ENCODE assay signal across 23 cellular contexts in genomic region chr2:86066007-86066578, GRCh38. TPM values are rescaled to one million over a fixed set of nuclear protein-coding genes. Genes with fewer than 3 reads are reported as not detected.
A peak's percentile ranks its signal among the peaks of the same experiment; 100 is the strongest.
DNase-seq lines count a peak whose midpoint lies in the region; ATAC-seq, FAIRE-seq and TF ChIP-seq lines count a peak whose summit lies in the region.
"Had no signal": no experiment of that assay in that cellular context is flagged by ENCODE, and none has a peak within 500 bp of the region (broad histone marks: within the 10 kb centered on the region; RNA-seq: fewer than 3 reads in every experiment).

No MANE protein-coding gene starts in this region.

- H3K18ac ChIP-seq in trophoblast cell (ENCODE audit: low read length): no peak overlapping the region

- intact Hi-C loops in K562 (cut with micrococcal nuclease): no loop called here
- intact Hi-C loops in tibial artery (cut with DNase I; ENCODE audit: low total_unique reads): no loop called here

- H2BK5ac ChIP-seq in trophoblast cell (ENCODE audit: low read depth, low read length, poor library complexity): no peak overlapping the region

- no peak overlapping the region for H3K4ac ChIP-seq in trophoblast cell (ENCODE audit: low read depth, low read length)

- H4K12ac ChIP-seq in trophoblast cell (ENCODE audit: low read depth, low read length): no peak overlapping the region

- BruUV-seq in K562 (replicated peaks; lab: Mats Ljungman, UMichigan): no TSS peak

- H3K79me1 ChIP-seq in trophoblast cell (ENCODE audit: low read length): peaks cover 6% of the 10 kb centered on the region

- H3K9me1 ChIP-seq in K562 (ENCODE audit: control insufficient read depth, insufficient read depth, low read length): no peaks in the 10 kb centered on the region

- H3K79me2 ChIP-seq in SK-N-SH (ENCODE audit: insufficient read depth) (no peaks in the 10 kb centered on the region), K562 (ENCODE audit: control insufficient read depth, insufficient read depth, low read length) (no peaks in the 10 kb centered on the region), trophoblast cell (ENCODE audit: control insufficient read depth, insufficient read depth, low read length, poor library complexity) (no peaks in the 10 kb centered on the region)

- WGBS in SK-N-SH (ENCODE audit: low lambda C conversion rate): 83% methylated on average over 7 of the region's 7 CpGs
- 76% methylated on average over 7 of the region's 7 CpGs for WGBS in K562 (ENCODE audit: insufficient coverage, low coverage, missing lambda C conversion rate)
- WGBS in trophoblast cell (ENCODE audit: extremely low coverage, insufficient coverage, insufficient read length): no CpG with 5 or more reads among the region's 7 CpGs

- H2AK5ac ChIP-seq in trophoblast cell (ENCODE audit: low read length): no peak overlapping the region

- in situ Hi-C loops in K562 (cut with MboI): no loop called here

- no peak overlapping the region for H3K9ac ChIP-seq in SK-N-SH
- H3K9ac ChIP-seq in K562 (ENCODE audit: insufficient read depth in 1 of 2, low read depth in 2 of 2, low read length in 2 of 2): no peak overlapping the region
- H3K9ac ChIP-seq in trophoblast cell (ENCODE audit: low read length): no peak overlapping the region
- H3K9ac ChIP-seq: neural progenitor cell had no signal

- peaks cover 63 to 90% of the 10 kb centered on the region in 2 experiments for H3K36me3 ChIP-seq in SK-N-SH (replicated peaks in 1 of 2; ENCODE audit: control insufficient read depth in 1 of 2, insufficient read depth in 2 of 2, low read length in 1 of 2)
- peaks cover 97% of the 10 kb centered on the region for H3K36me3 ChIP-seq in K562 (ENCODE audit: control insufficient read depth, insufficient read depth, low read length)
- peaks cover 18 to 32% of the 10 kb centered on the region in 2 experiments for H3K36me3 ChIP-seq in trophoblast cell (ENCODE audit: control insufficient read depth in 1 of 2, insufficient read depth in 2 of 2, low read length in 2 of 2)
- H3K36me3 ChIP-seq in tibial artery: peaks cover 34 to 63% (median 54%) of the 10 kb centered on the region in 3 donors
- H3K36me3 ChIP-seq: breast epithelium had no signal

- POLR2A ChIA-PET in SK-N-SH (lab: Yijun Ruan, JAX): interaction anchor here (0.6 kb wide), 1 partner anchor 30 kb away, joined by 3 read pairs; no protein-coding TSS in a partner anchor
- POLR2A ChIA-PET in K562 (lab: Yijun Ruan, JAX): interaction anchor here (1.0 kb wide), 1 partner anchor 22 kb away, joined by 3 read pairs; no protein-coding TSS in a partner anchor

- no peak overlapping the region for H3K23ac ChIP-seq in trophoblast cell (ENCODE audit: low read length)

- H3K14ac ChIP-seq in trophoblast cell (ENCODE audit: low read length): no peak overlapping the region

- peak overlapping the region; percentile 18 to 66; a peak in 3 of 4 replicates for H3K27ac ChIP-seq in SK-N-SH (ENCODE audit: low read depth in 2 of 2, low read length in 1 of 2)
- H3K27ac ChIP-seq in K562 (ENCODE audit: extremely low read depth, low read depth, low read length): no peak overlapping the region
- H3K27ac ChIP-seq in trophoblast cell (ENCODE audit: low read depth, low read length): no peak overlapping the region
- peak overlapping the region; percentile 38 for H3K27ac ChIP-seq in tibial artery
- H3K27ac ChIP-seq: colonic mucosa, neural progenitor cell had no signal

- H3K27me3 ChIP-seq in SK-N-SH (ENCODE audit: insufficient read depth) (no peaks in the 10 kb centered on the region), K562 (ENCODE audit: control insufficient read depth in 2 of 2, insufficient read depth in 2 of 2, low read length in 2 of 2) (no peaks in the 10 kb centered on the region), trophoblast cell (ENCODE audit: insufficient read depth, low read length) (no peaks in the 10 kb centered on the region), tibial artery (no peaks in the 10 kb centered on the region)
- H3K27me3 ChIP-seq: adrenal gland, breast epithelium, colonic mucosa, esophagus muscularis mucosa, neural progenitor cell had no signal

- no peaks in the 10 kb centered on the region for H3K9me2 ChIP-seq in SK-N-SH

- no peak overlapping the region for H3K4me2 ChIP-seq in SK-N-SH
- H3K4me2 ChIP-seq in K562 (ENCODE audit: insufficient read depth, low read length): no peak overlapping the region
- H3K4me2 ChIP-seq in trophoblast cell (ENCODE audit: low read length): no peak overlapping the region
- H3K4me2 ChIP-seq: neural progenitor cell had no signal

- no peak overlapping the region for H4K8ac ChIP-seq in trophoblast cell (ENCODE audit: low read depth, low read length)

- no peak for TF ChIP-seq RAD21 in SK-N-SH (IDR thresholded peaks at IDR 0.05; ENCODE audit: low read length)
- TF ChIP-seq RAD21 in K562 (CRISPR knock-in tag; conservative IDR thresholded peaks at IDR 0.05 in 1 of 2, IDR thresholded peaks at IDR 0.05 in 1 of 2): no peak

- H4K91ac ChIP-seq in trophoblast cell (ENCODE audit: low read depth, low read length): no peak overlapping the region

- H3K4me3 ChIP-seq in SK-N-SH (ENCODE audit: low read depth in 2 of 2, low read length in 1 of 2) (no peak overlapping the region), K562 (no peak overlapping the region), trophoblast cell (ENCODE audit: low read depth, low read length) (no peak overlapping the region), tibial artery (no peak overlapping the region)
- H3K4me3 ChIP-seq: adrenal gland, breast epithelium, colonic mucosa, esophagus muscularis mucosa, neural progenitor cell had no signal

- TF ChIP-seq POLR2A in K562 (conservative IDR thresholded peaks at IDR 0.05): no peak

- H2BK120ac ChIP-seq in trophoblast cell (ENCODE audit: insufficient read depth, low read length, poor library complexity): no peak overlapping the region

- H4K20me1 ChIP-seq in SK-N-SH (ENCODE audit: insufficient read depth): no peaks in the 10 kb centered on the region
- H4K20me1 ChIP-seq in K562 (replicated peaks; ENCODE audit: control insufficient read depth, insufficient read depth, low read length): no peaks in the 10 kb centered on the region

- CTCF ChIA-PET in SK-N-SH (lab: Yijun Ruan, JAX): interaction anchor here (4.0 to 6.3 kb wide), 3 partner anchors 13 to 239 kb away, joined by 17 to 39 read pairs (median 19); partner anchors contain the start of gene ST3GAL5
- CTCF ChIA-PET in K562 (lab: Yijun Ruan, JAX; ENCODE audit: low intra/inter-chr PET ratio): interaction anchor here (1.1 kb wide), 1 partner anchor 241 kb away, joined by 3 read pairs; no protein-coding TSS in a partner anchor

- H2AFZ ChIP-seq in SK-N-SH (ENCODE audit: low read depth) (no peak overlapping the region), K562 (ENCODE audit: low read depth, low read length) (no peak overlapping the region), trophoblast cell (ENCODE audit: insufficient read depth, low read length, poor library complexity) (no peak overlapping the region)
- H2AFZ ChIP-seq: neural progenitor cell had no signal

- H3F3A ChIP-seq in SK-N-SH (replicated peaks; ENCODE audit: insufficient read depth): peaks cover 11% of the 10 kb centered on the region

- TF ChIP-seq CTCF in SK-N-SH (IDR thresholded peaks at IDR 0.05) (no peak), K562 (IDR thresholded peaks at IDR 0.05 in 2 of 3, conservative IDR thresholded peaks at IDR 0.05 in 1 of 3; ENCODE audit: insufficient read depth in 2 of 3, low read depth in 1 of 3, low read length in 3 of 3) (no peak), tibial artery (IDR thresholded peaks at IDR 0.05) (no peak)

- no peak for FAIRE-seq in K562 (lab: Jason Lieb, UNC)
- FAIRE-seq: GM19239, HepG2 had no signal

- H3K9me3 ChIP-seq in SK-N-SH: peaks cover 5% of the 10 kb centered on the region
- H3K9me3 ChIP-seq in K562 (replicated peaks; ENCODE audit: control insufficient read depth, insufficient read depth, low read depth, low read length): peaks cover 2% of the 10 kb centered on the region; the same call in 1 of the 2 replicates
- no peaks in the 10 kb centered on the region for H3K9me3 ChIP-seq in trophoblast cell (ENCODE audit: insufficient read depth, low read depth, low read length)
- no peaks in the 10 kb centered on the region for H3K9me3 ChIP-seq in tibial artery
- H3K9me3 ChIP-seq: adrenal gland, breast epithelium, colonic mucosa had no signal

- no peak for ATAC-seq in K562
- no peak for ATAC-seq in GM18873 (IDR thresholded peaks at IDR 0.05; ENCODE audit: low FRiP score, unreplicated experiment)
- ATAC-seq: effector memory CD8-positive, alpha-beta T cell; HepG2; WTC11 had no signal

- peak overlapping the region; percentile 30 for H2BK12ac ChIP-seq in trophoblast cell (ENCODE audit: low read length)

- DNase-seq in SK-N-SH: peak; percentile 74
- no peak for DNase-seq in K562 (ENCODE audit: extremely low read depth in 1 of 4, low spot score in 3 of 4)
- no peak for DNase-seq in trophoblast cell
- DNase-seq in tibial artery: no peak
- DNase-seq in stimulated activated CD4-positive, alpha-beta T cell treated with anti-CD3 and anti-CD28 coated beads, Interleukin-4, amount 100 ng/mL, for 24 hours: no peak
- no peak for DNase-seq in NCI-H524 (lab: John Stamatoyannopoulos, UW)
- DNase-seq: CD4-positive, CD25-positive, alpha-beta regulatory T cell; colonic mucosa; effector memory CD8-positive, alpha-beta T cell; islet precursor cell; NCI-H1048; NCI-H1930; NCI-H82; stimulated activated CD8-positive, alpha-beta memory T cell treated with anti-CD3 and anti-CD28 coated beads, Interleukin-4, amount 100 ng/mL, for 48 hours; T-helper 9 cell had no signal

- H3K4me1 ChIP-seq in SK-N-SH (ENCODE audit: control insufficient read depth in 1 of 2, insufficient read depth in 2 of 2, low read depth in 1 of 2, low read length in 1 of 2): peaks cover 4 to 33% of the 10 kb centered on the region in 2 experiments; a peak in 3 of 4 replicates
- H3K4me1 ChIP-seq in K562 (replicated peaks in 1 of 2; ENCODE audit: control insufficient read depth in 2 of 2, insufficient read depth in 2 of 2, low read length in 2 of 2): no peaks in the 10 kb centered on the region
- peaks cover 3 to 12% of the 10 kb centered on the region in 2 experiments for H3K4me1 ChIP-seq in trophoblast cell (ENCODE audit: control insufficient read depth in 1 of 2, insufficient read depth in 2 of 2, low read length in 2 of 2)
- H3K4me1 ChIP-seq in tibial artery: peaks cover 0 to 25% (median 0%) of the 10 kb centered on the region in 4 donors
- H3K4me1 ChIP-seq: breast epithelium, colonic mucosa, neural progenitor cell had no signal

- TF ChIP-seq EP300 in SK-N-SH (IDR thresholded peaks at IDR 0.05; ENCODE audit: borderline replicate concordance in 1 of 2, low read depth in 1 of 2, low read length in 1 of 2) (peak in 1 of 2 experiments; percentile 89; a peak in 2 of 4 replicates), K562 (IDR thresholded peaks at IDR 0.05; ENCODE audit: low read length) (no peak)

RNA-seq across cellular contexts. Expression of gene POLR1A, which starts 39.6 kb away (rescaled TPM):
- polyA plus RNA-seq in SK-N-SH (2012; rRNA removed) (5.5 and 6.1 TPM in 2 replicates), K562 (2011; rRNA removed) (8.9 and 13.3 TPM in 2 replicates), K562 (2014; fragmentation: Illumina TruSeq; extraction: Trizol) (28.6 and 34.7 TPM in 2 replicates), K562 (2014; fragmentation: Nextera tagmentation; extraction: Ambion mirVana) (1 to 10 TPM; 3.0 to 8.2 TPM), K562 (2014; rRNA removed) (14.1 and 14.7 TPM in 2 replicates)
- polyA plus RNA-seq in SK-N-SH (2012; cell fraction: cytosol; rRNA removed): 4.8 and 4.9 TPM in 2 replicates
- polyA plus RNA-seq in SK-N-SH (2012; cell fraction: nucleus; rRNA removed): 15.4 and 18.0 TPM in 2 replicates
- total RNA-seq in K562 (2011; cell fraction: chromatin; rRNA removed; ENCODE audit: low replicate concordance): 142 and 172 TPM in 2 replicates
- 42.9 and 54.9 TPM in 2 replicates for total RNA-seq in K562 (2011; cell fraction: nucleolus; rRNA removed)
- total RNA-seq in K562 (2011; cell fraction: nucleoplasm; rRNA removed): 56.0 and 72.4 TPM in 2 replicates
- total RNA-seq in K562 (2014; rRNA removed) (21.8 and 25.4 TPM in 2 replicates), K562 (2014; rRNA removed; fragmentation: Illumina TruSeq; extraction: Trizol) (33.5 and 34.4 TPM in 2 replicates), K562 (2015; rRNA removed; fragmentation: Illumina TruSeq; extraction: Trizol) (25.0 and 26.0 TPM in 2 replicates), K562 (2021) (62.6 and 72.1 TPM in 2 replicates)
- 4.9 and 10.6 TPM in 2 replicates for polyA plus RNA-seq in K562 (2011; cell fraction: cytosol; rRNA removed)
- 14.6 and 27.4 TPM in 2 replicates for polyA plus RNA-seq in K562 (2011; cell fraction: nucleus; rRNA removed)
- 13.3 and 47.8 TPM in 2 replicates for polyA plus RNA-seq in K562 (2012)
- polyA minus RNA-seq in K562 (2011; rRNA and poly(A)+ RNA removed): 25.3 and 41.6 TPM in 2 replicates
- polyA minus RNA-seq in K562 (2011; cell fraction: cytosol; rRNA and poly(A)+ RNA removed): 30.3 and 46.2 TPM in 2 replicates
- polyA minus RNA-seq in K562 (2011; cell fraction: nucleus; rRNA and poly(A)+ RNA removed): 24.5 and 33.4 TPM in 2 replicates
- 10.0 and 10.8 TPM in 2 replicates for polyA plus RNA-seq in trophoblast cell (2013)

RNA-seq across cellular contexts. Expression of gene PTCD3, which starts 39.9 kb away (rescaled TPM):
- 44.5 and 55.1 TPM in 2 replicates for polyA plus RNA-seq in SK-N-SH (2012; rRNA removed)
- 23.6 and 26.5 TPM in 2 replicates for polyA plus RNA-seq in SK-N-SH (2012; cell fraction: cytosol; rRNA removed)
- 107 and 244 TPM in 2 replicates for polyA plus RNA-seq in SK-N-SH (2012; cell fraction: nucleus; rRNA removed)
- total RNA-seq in K562 (2011; cell fraction: chromatin; rRNA removed; ENCODE audit: low replicate concordance): 420 and 873 TPM in 2 replicates
- total RNA-seq in K562 (2011; cell fraction: nucleolus; rRNA removed): 222 and 276 TPM in 2 replicates
- total RNA-seq in K562 (2011; cell fraction: nucleoplasm; rRNA removed): 323 and 328 TPM in 2 replicates
- total RNA-seq in K562 (2014; rRNA removed): 122 and 131 TPM in 2 replicates
- 222 and 238 TPM in 2 replicates for total RNA-seq in K562 (2014; rRNA removed; fragmentation: Illumina TruSeq; extraction: Trizol)
- total RNA-seq in K562 (2015; rRNA removed; fragmentation: Illumina TruSeq; extraction: Trizol): 220 and 225 TPM in 2 replicates
- 172 and 177 TPM in 2 replicates for total RNA-seq in K562 (2021)
- polyA plus RNA-seq in K562 (2011; rRNA removed): 122 and 241 TPM in 2 replicates
- polyA plus RNA-seq in K562 (2011; cell fraction: cytosol; rRNA removed): 32.2 and 38.8 TPM in 2 replicates
- polyA plus RNA-seq in K562 (2011; cell fraction: nucleus; rRNA removed): 408 and 456 TPM in 2 replicates
- polyA plus RNA-seq in K562 (2012): 63.2 and 72.9 TPM in 2 replicates
- 152 and 176 TPM in 2 replicates for polyA plus RNA-seq in K562 (2014; fragmentation: Illumina TruSeq; extraction: Trizol)
- 100 to 1,000 TPM in 1 of 2 experiments, 10 to 100 TPM in 1; 65.2 to 116 TPM for polyA plus RNA-seq in K562 (2014; fragmentation: Nextera tagmentation; extraction: Ambion mirVana)
- polyA plus RNA-seq in K562 (2014; rRNA removed): 139 and 163 TPM in 2 replicates
- 340 and 367 TPM in 2 replicates for polyA minus RNA-seq in K562 (2011; rRNA and poly(A)+ RNA removed)
- polyA minus RNA-seq in K562 (2011; cell fraction: cytosol; rRNA and poly(A)+ RNA removed): 64.4 and 96.0 TPM in 2 replicates
- polyA minus RNA-seq in K562 (2011; cell fraction: nucleus; rRNA and poly(A)+ RNA removed): 967 and 986 TPM in 2 replicates
- polyA plus RNA-seq in trophoblast cell (2013): 50.1 and 50.9 TPM in 2 replicates

Comparison
In these comparisons a context has a peak if more than half of its experiments do, and no peak if none do; other contexts are left out.
1. H3K27ac ChIP-seq: peak in SK-N-SH (2 of 2) and tibial artery (2 of 2); none in K562 (single experiment) and trophoblast cell (single experiment).
2. Of the 27 proteins assayed by ChIP-seq in both K562 and SK-N-SH: peak only in K562: none; only in SK-N-SH: CHD2, GATA2, MXI1 and RCOR1; in both: none; in neither: 22; mixed calls (peak in some experiments, not most) for 1.